In genomic region chr4:165743422-165743821, GRCh38 we compare ENCODE assay signal across 6 cellular contexts.
"Had no signal": no experiment of that assay in that cellular context is flagged by ENCODE, and none has a peak within 500 bp of the region (broad histone marks: within the 10 kb centered on the region; RNA-seq: fewer than 3 reads in every experiment).

No MANE protein-coding gene starts in this region.

- H3K27ac ChIP-seq: GM23248 had no signal

- DNase-seq: GM23248, H7, IMR-90, KBM-7 had no signal

- H3K4me3 ChIP-seq: GM23248, HAP-1 had no signal

- H3K9ac ChIP-seq: GM23248 had no signal

- H2AFZ ChIP-seq: GM23248 had no signal

- H3K4me1 ChIP-seq: HAP-1 had no signal

- FAIRE-seq: HTR-8/SVneo had no signal

- H3K9me3 ChIP-seq: HAP-1 had no signal

- H3K36me3 ChIP-seq: HAP-1 had no signal
